Comparison of ENCODE assay signal across 8 cellular contexts in genomic region chr15:40873625-40874561, GRCh38. TPM values are rescaled to one million over a fixed set of nuclear protein-coding genes. Genes with fewer than 3 reads are reported as not detected.
DNase-seq lines count a peak whose midpoint lies in the region; ATAC-seq and TF ChIP-seq lines count a peak whose summit lies in the region.

Gene RHOV (minus strand): TSS chr15:40874234. CDS start chr15:40874139, 95 bp downstream.

- H3K36me3 Mint-ChIP-seq in T-helper 17 cell (ENCODE audit: low read depth): no peaks in the 10 kb centered on the region

- no peaks in the 10 kb centered on the region for H4K20me1 ChIP-seq in mammary epithelial cell (ENCODE audit: insufficient read depth, low read length)

- H3K9ac ChIP-seq in mammary epithelial cell (ENCODE audit: insufficient read depth, low read length): no peak within 1 kb of the TSS

- peak within 1 kb of the TSS; percentile 32 for H3K27ac Mint-ChIP-seq in T-helper 17 cell

- H3K36me3 ChIP-seq in HEK293 (ENCODE audit: control insufficient read depth in 2 of 2, insufficient read depth in 1 of 2, low read length in 2 of 2) (no peaks in the 10 kb centered on the region), mammary epithelial cell (ENCODE audit: insufficient read depth, low read length) (no peaks in the 10 kb centered on the region)

- in situ Hi-C loops in mammary epithelial cell (cut with MboI; ENCODE audit: low sequenced_read_pairs in 2 of 2): no loop called here

- no peaks in the 10 kb centered on the region for H3K79me2 ChIP-seq in mammary epithelial cell (ENCODE audit: insufficient read depth, low read length)

- peak; percentile 83 for TF ChIP-seq CTCF in HEK293 (tag by site-specific recombination; IDR thresholded peaks at IDR 0.05)
- peak; percentile 10 to 58 for TF ChIP-seq CTCF in mammary epithelial cell (conservative IDR thresholded peaks at IDR 0.05 in 1 of 2, IDR thresholded peaks at IDR 0.05 in 1 of 2; ENCODE audit: extremely low read depth in 1 of 2, insufficient read depth in 1 of 2, low read depth in 1 of 2, low read length in 2 of 2)

- no TSS peak for BruUV-seq in mammary epithelial cell (replicated peaks; lab: Mats Ljungman, UMichigan)

- POLR2A ChIA-PET in HEK293 (lab: Yijun Ruan, JAX): interaction anchor here (0.6 to 5.6 kb wide), 17 partner anchors 13 to 284 kb away, joined by 3 to 49 read pairs (median 5); partner anchors contain the start of genes CHAC1, DLL4, RAD51 and SPINT1

- intact Hi-C loops in mammary epithelial cell (cut with micrococcal nuclease): loop anchor here (2.0 kb wide), 1 partner anchor 19 kb away; no protein-coding TSS in a partner anchor

- H3K4me1 ChIP-seq in HEK293 (ENCODE audit: control insufficient read depth, insufficient read depth, low read length): 0 out of 2 replicates have a peak, but pooled peaks cover 2% of the 10 kb centered on the region
- H3K4me1 ChIP-seq in mammary epithelial cell (ENCODE audit: insufficient read depth, low read length): peaks cover 28% of the 10 kb centered on the region

- peaks cover 9% of the 10 kb centered on the region for H3K4me1 Mint-ChIP-seq in T-helper 17 cell

- dilution Hi-C loops in mammary epithelial cell (cut with HindIII; ENCODE audit: low sequenced_read_pairs): no loop called here

- peak; percentile 87 for ATAC-seq in T-helper 17 cell

- H3K4me2 ChIP-seq in mammary epithelial cell (ENCODE audit: insufficient read depth, low read depth, low read length): peak within 1 kb of the TSS; percentile 99

- H2AFZ ChIP-seq in mammary epithelial cell (ENCODE audit: low read depth, low read length): peak within 1 kb of the TSS; percentile 89

- 4% methylated on average over 43 of the region's 78 CpGs for WGBS in mammary epithelial cell (ENCODE audit: low coverage, missing lambda C conversion rate)

- H3K4me3 Mint-ChIP-seq in T-helper 17 cell: peak within 1 kb of the TSS; percentile 91

- H3K9me3 ChIP-seq in HEK293 (ENCODE audit: control insufficient read depth, insufficient read depth, low read depth, low read length): no peaks in the 10 kb centered on the region
- H3K9me3 ChIP-seq in T-helper 17 cell (ENCODE audit: control insufficient read depth, low read length, poor library complexity, severe bottlenecking): no peaks in the 10 kb centered on the region
- H3K9me3 ChIP-seq in mammary epithelial cell (replicated peaks; ENCODE audit: insufficient read depth, low read length): no peaks in the 10 kb centered on the region

- H3K27ac ChIP-seq in HEK293 (ENCODE audit: extremely low read depth, low read depth, low read length): peak within 1 kb of the TSS; percentile 69; the same call in 1 of the 2 replicates
- H3K27ac ChIP-seq in mammary epithelial cell (ENCODE audit: insufficient read depth, low read depth, low read length): no peak within 1 kb of the TSS

- peak; percentile 43 for DNase-seq in NCI-H1092 treated with DMSO at 0.1 percent for 48 hours (lab: John Stamatoyannopoulos, UW)
- peak; percentile 34 to 50 (median 47) for DNase-seq in T-helper 17 cell
- DNase-seq in mammary epithelial cell: peak; percentile 80
- DNase-seq in kidney tubule cell (ENCODE audit: low spot score): peak; percentile 83
- DNase-seq in stimulated activated CD4-positive, alpha-beta T cell treated with anti-CD3 and anti-CD28 coated beads, Interleukin-4, amount 100 ng/mL, for 1 hour: peak; percentile 59
- no peak for DNase-seq in NK-92 treated with Interleukin-12 subunit alpha and Interleukin-12 subunit beta, amount 100 ng/mL, for 24 hours (lab: John Stamatoyannopoulos, UW)

- H3K4me3 ChIP-seq in GM08714 (ENCODE audit: low read length): peak within 1 kb of the TSS; percentile 48
- peak within 1 kb of the TSS; percentile 67 for H3K4me3 ChIP-seq in HEK293 (ENCODE audit: low read depth, low read length)
- peak within 1 kb of the TSS; percentile 39 to 72 (median 61) for H3K4me3 ChIP-seq in mammary epithelial cell (replicated peaks in 1 of 3; ENCODE audit: insufficient read depth in 1 of 3, low read depth in 2 of 3, low read length in 3 of 3)

- H3K27me3 Mint-ChIP-seq in T-helper 17 cell: no peaks in the 10 kb centered on the region

- H3K27me3 ChIP-seq in mammary epithelial cell (ENCODE audit: insufficient read depth, low read length): no peaks in the 10 kb centered on the region

- CTCF ChIA-PET in HEK293 (lab: Yijun Ruan, JAX) (interaction anchor here (0.5 to 2.6 kb wide), 8 partner anchors 11 to 462 kb away, joined by 3 to 17 read pairs (median 6); partner anchors contain the start of gene VPS18), mammary epithelial cell (lab: Charles Lee; ENCODE audit: low non-redundant PET) (interaction anchor here (0.6 to 1.1 kb wide), 5 partner anchors 15 to 21 kb away, joined by 3 to 10 read pairs (median 6); no protein-coding TSS in a partner anchor)

TF ChIP-seq in HEK293, 187 proteins besides CTCF, POLR2A, EP300 and RAD21 (continues in another document):
- TF ChIP-seq ZXDB (tag by site-specific recombination; IDR thresholded peaks at IDR 0.05) (peak; percentile 64; the same call in 1 of the 2 replicates), ZBTB6 (tag by site-specific recombination; IDR thresholded peaks at IDR 0.05) (no peak), GFI1B (tag by site-specific recombination; IDR thresholded peaks at IDR 0.05) (no peak), ZEB2 (tag by site-specific recombination; IDR thresholded peaks at IDR 0.05) (peak; percentile 66), GLIS2 (tag by site-specific recombination; IDR thresholded peaks at IDR 0.05) (peak; percentile 79), HOXC10 (CRISPR knock-in tag; IDR thresholded peaks at IDR 0.05) (no peak), ZSCAN5A (tag by site-specific recombination; IDR thresholded peaks at IDR 0.05) (no peak), SP3 (tag by site-specific recombination; IDR thresholded peaks at IDR 0.05) (no peak; the same call in 1 of the 2 replicates), ZBTB26 (tag by site-specific recombination; optimal IDR thresholded peaks at IDR 0.05) (peak; percentile 91), ZNF341 (tag by site-specific recombination; IDR thresholded peaks at IDR 0.05; ENCODE audit: low read depth) (peak; percentile 87), ZNF2 (tag by site-specific recombination; IDR thresholded peaks at IDR 0.05) (no peak), ZIC2 (tag by site-specific recombination; IDR thresholded peaks at IDR 0.05) (peak; percentile 94), PBX3 (CRISPR knock-in tag; IDR thresholded peaks at IDR 0.05) (no peak), YY1 (tag by site-specific recombination; IDR thresholded peaks at IDR 0.05) (no peak), ZNF747 (tag by site-specific recombination; IDR thresholded peaks at IDR 0.05) (no peak), ZNF362 (tag by site-specific recombination; IDR thresholded peaks at IDR 0.05) (no peak), SETDB1 (IDR thresholded peaks at IDR 0.05; ENCODE audit: insufficient read length, low read length) (no peak)

RNA-seq across cellular contexts. Expression of gene RHOV, which starts in this region (rescaled TPM):
- total RNA-seq in T-helper 17 cell (under 1 TPM in 1 of 2 donors, not detected in 1; 0.18 TPM), mammary epithelial cell (under 1 TPM; 0.83 to 0.87 TPM)
- polyA plus RNA-seq in mammary epithelial cell: 0.90 TPM
- polyA minus RNA-seq in mammary epithelial cell: not detected

Comparison
In these comparisons a context has a peak if more than half of its experiments do, and no peak if none do; other contexts are left out.
1. Peak in DNase-seq and ATAC-seq in T-helper 17 cell; RNA of the gene not detected or under 1 TPM.
2. Peak in DNase-seq, H3K4me3 ChIP-seq and H3K4me2 ChIP-seq in mammary epithelial cell; RNA of the gene not detected or under 1 TPM.